ENCODE assay signal across 13 cellular contexts in genomic region chr20:34343458-34344255, GRCh38. TPM values are rescaled to one million over a fixed set of nuclear protein-coding genes. Genes with fewer than 3 reads are reported as not detected.
DNase-seq lines count a peak whose midpoint lies in the region; ATAC-seq and TF ChIP-seq lines count a peak whose summit lies in the region.
"Had no signal": no experiment of that assay in that cellular context is flagged by ENCODE, and none has a peak within 500 bp of the region (broad histone marks: within the 10 kb centered on the region; RNA-seq: fewer than 3 reads in every experiment).

No MANE protein-coding gene starts in this region.

- intact Hi-C loops in Right ventricle myocardium superior (cut with DNase I): no loop called here

- H3K4me1 Mint-ChIP-seq in endothelial cell (ENCODE audit: unreplicated experiment) (peaks cover 9% of the 10 kb centered on the region), memory B cell (peaks cover 11% of the 10 kb centered on the region), type B pancreatic cell (ENCODE audit: unreplicated experiment) (peaks cover 6% of the 10 kb centered on the region)

- ATAC-seq in memory B cell (ENCODE audit: low read depth) (no peak), Right ventricle myocardium superior (ENCODE audit: poor library complexity) (no peak)
- ATAC-seq: Panc1 had no signal

- no peak for TF ChIP-seq POLR2A in Peyer's patch (IDR thresholded peaks at IDR 0.05)

- peak overlapping the region in 3 of 4 donors; percentile 51 to 86 (median 81) for H3K27ac ChIP-seq in Peyer's patch

- H3K4me3 ChIP-seq in Peyer's patch: peak overlapping the region in 1 of 4 donors; percentile 3

- H3K9me3 ChIP-seq in Peyer's patch: no peaks in the 10 kb centered on the region

- H3K36me3 Mint-ChIP-seq in endothelial cell (ENCODE audit: low read depth, unreplicated experiment) (no peaks in the 10 kb centered on the region), memory B cell (no peaks in the 10 kb centered on the region), type B pancreatic cell (no peaks in the 10 kb centered on the region)
- H3K36me3 Mint-ChIP-seq: CD8-positive, alpha-beta memory T cell had no signal

- TF ChIP-seq CTCF in Peyer's patch (IDR thresholded peaks at IDR 0.05) (no peak), endothelial cell (IDR thresholded peaks at IDR 0.05; ENCODE audit: unreplicated experiment) (no peak), type B pancreatic cell (conservative IDR thresholded peaks at IDR 0.05) (no peak)

- H3K4me1 ChIP-seq in Peyer's patch: peaks cover 0 to 12% (median 0%) of the 10 kb centered on the region in 4 donors

- H3K27me3 Mint-ChIP-seq in endothelial cell (ENCODE audit: unreplicated experiment) (no peaks in the 10 kb centered on the region), memory B cell (no peaks in the 10 kb centered on the region), type B pancreatic cell (no peaks in the 10 kb centered on the region)
- H3K27me3 Mint-ChIP-seq: CD8-positive, alpha-beta memory T cell had no signal

- peak overlapping the region; percentile 21 for H3K4me3 Mint-ChIP-seq in endothelial cell (ENCODE audit: unreplicated experiment)
- no peak overlapping the region for H3K4me3 Mint-ChIP-seq in memory B cell
- H3K4me3 Mint-ChIP-seq in type B pancreatic cell: no peak overlapping the region
- H3K4me3 Mint-ChIP-seq: CD8-positive, alpha-beta memory T cell had no signal

- H3K27ac Mint-ChIP-seq in endothelial cell (ENCODE audit: unreplicated experiment): no peak overlapping the region
- peak overlapping the region; percentile 24 for H3K27ac Mint-ChIP-seq in memory B cell
- H3K27ac Mint-ChIP-seq in type B pancreatic cell: peak overlapping the region; percentile 59

- DNase-seq in Peyer's patch: peak in 2 of 3 donors; percentile 64 to 67
- DNase-seq in endothelial cell (ENCODE audit: low spot score): no peak
- DNase-seq in memory B cell (ENCODE audit: low spot score in 2 of 2): no peak
- no peak for DNase-seq in type B pancreatic cell (ENCODE audit: extremely low spot score, unreplicated experiment)
- DNase-seq in NOMO-1 (lab: John Stamatoyannopoulos, UW; ENCODE audit: unreplicated experiment in 2 of 2): no peak
- DNase-seq in hippocampal formation (lab: John Stamatoyannopoulos, UW): no peak
- no peak for DNase-seq in Right ventricle myocardium superior
- DNase-seq: CD8-positive, alpha-beta memory T cell; NCI-H1417; NCI-H1930; NCI-H2171 treated with DMSO at 0.1 percent for 48 hours; NCI-H774 had no signal

- no peaks in the 10 kb centered on the region for H3K36me3 ChIP-seq in Peyer's patch

- no peaks in the 10 kb centered on the region for H3K27me3 ChIP-seq in Peyer's patch

- no peaks in the 10 kb centered on the region for H3K9me3 Mint-ChIP-seq in endothelial cell (ENCODE audit: unreplicated experiment)
- no peaks in the 10 kb centered on the region for H3K9me3 Mint-ChIP-seq in memory B cell
- no peaks in the 10 kb centered on the region for H3K9me3 Mint-ChIP-seq in type B pancreatic cell
- H3K9me3 Mint-ChIP-seq: CD8-positive, alpha-beta memory T cell had no signal

RNA-seq across cellular contexts. Expression of gene ITCH, which starts 19.4 kb away (rescaled TPM):
- total RNA-seq in Peyer's patch (10 to 100 TPM; 43.6 to 69.3 (median 59.8) TPM), endothelial cell (ENCODE audit: unreplicated experiment) (46.8 TPM), type B pancreatic cell (ENCODE audit: low replicate concordance) (77.2 and 86.4 TPM in 2 replicates), Right ventricle myocardium superior (39.9 TPM)

RNA-seq across cellular contexts. Expression of gene AHCY, which starts 40.5 kb away (rescaled TPM):
- 10 to 100 TPM; 46.9 to 52.4 (median 49.4) TPM for total RNA-seq in Peyer's patch
- 165 TPM for total RNA-seq in endothelial cell (ENCODE audit: unreplicated experiment)
- total RNA-seq in type B pancreatic cell (ENCODE audit: low replicate concordance): 242 and 342 TPM in 2 replicates
- 71.2 TPM for total RNA-seq in Right ventricle myocardium superior

Comparison
In these comparisons a context has a peak if more than half of its experiments do, and no peak if none do; other contexts are left out.
1. DNase-seq: peak in Peyer's patch (2 of 3); none in endothelial cell (single experiment), memory B cell (0 of 2), type B pancreatic cell (single experiment), NOMO-1 (0 of 2), hippocampal formation (0 of 2) and Right ventricle myocardium superior (single experiment).